ENCODE assay signal across 1 cellular context in the genomic region with DNA sequence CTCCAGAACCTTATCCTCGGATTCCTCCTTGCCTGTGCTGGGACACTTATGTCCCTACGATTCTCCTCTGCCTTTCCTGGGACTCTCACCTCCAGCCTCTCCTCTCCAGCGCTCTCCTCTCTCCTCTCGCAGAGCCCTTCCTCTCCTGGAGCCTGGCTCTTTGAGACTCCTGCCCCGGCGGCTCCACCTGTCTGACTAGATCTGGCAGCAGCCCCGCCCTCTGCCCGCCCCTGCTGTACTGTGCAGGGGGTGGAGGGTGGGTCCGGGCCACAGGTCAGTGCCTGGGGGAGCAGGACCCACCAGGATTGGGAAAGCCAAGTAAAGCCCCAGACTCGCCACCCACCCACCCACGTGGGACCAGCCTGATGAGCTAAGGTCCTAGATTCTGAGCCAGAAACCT.
TF ChIP-seq lines count a peak whose summit lies in the region.

No MANE protein-coding gene starts in this region.

TF ChIP-seq in HCT116, 20 proteins besides CTCF, POLR2A, EP300 and RAD21:
- TF ChIP-seq ZBTB33 (IDR thresholded peaks at IDR 0.05; ENCODE audit: extremely low read depth, insufficient replicate concordance, low read length) (no peak), POLR2AphosphoS5 (IDR thresholded peaks at IDR 0.05; ENCODE audit: low read depth, low read length) (peak; percentile 85), TCF7L2 (IDR thresholded peaks at IDR 0.05; ENCODE audit: borderline replicate concordance, extremely low read depth, insufficient read depth, insufficient read length) (peak; percentile 20)
